17 cellular contexts compared by ENCODE assay signal in the genomic region with DNA sequence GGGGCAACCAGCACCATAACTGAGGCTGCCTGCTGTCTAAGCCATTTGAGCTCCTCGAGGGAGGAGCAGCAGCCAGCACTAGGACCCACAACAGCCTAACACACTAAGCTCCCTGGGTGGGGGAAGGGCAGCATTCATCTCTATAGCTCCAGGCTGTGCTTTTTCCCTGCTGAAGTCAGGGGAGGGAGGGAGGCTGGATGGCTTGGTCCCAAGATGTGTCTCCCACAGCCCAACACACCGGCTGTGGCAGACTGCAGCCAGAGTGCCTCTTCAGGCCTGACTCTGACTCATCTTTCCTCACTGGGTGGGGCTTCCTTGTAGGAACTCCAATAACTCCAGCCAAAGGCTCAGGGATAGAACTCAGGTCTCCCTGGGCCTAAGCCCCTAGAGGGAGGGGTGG.
A peak's percentile ranks its signal among the peaks of the same experiment; 100 is the strongest.
DNase-seq lines count a peak whose midpoint lies in the region; ATAC-seq and TF ChIP-seq lines count a peak whose summit lies in the region.
"Had no signal": no experiment of that assay in that cellular context is flagged by ENCODE, and none has a peak within 500 bp of the region (broad histone marks: within the 10 kb centered on the region; RNA-seq: fewer than 3 reads in every experiment).

No MANE protein-coding gene starts in this region.

- no peak overlapping the region for H2BK15ac ChIP-seq in neuronal stem cell (ENCODE audit: low read length)

- intact Hi-C loops in PC-3 (cut with micrococcal nuclease): no loop called here
- intact Hi-C loops in lower leg skin (cut with DNase I; ENCODE audit: low total_unique reads): no loop called here
- intact Hi-C loops in left ventricle myocardium inferior (cut with micrococcal nuclease): no loop called here

- no peak overlapping the region for H2BK5ac ChIP-seq in neuronal stem cell (ENCODE audit: low read length)

- H3K36me3 Mint-ChIP-seq in GM23338 (ENCODE audit: low read depth): peaks cover 36% of the 10 kb centered on the region
- H3K36me3 Mint-ChIP-seq: CD8-positive, alpha-beta memory T cell had no signal

- no peaks in the 10 kb centered on the region; the same call in 1 of the 2 replicates for H3K36me3 ChIP-seq in GM23338 (ENCODE audit: insufficient read depth)
- H3K36me3 ChIP-seq in PC-3 (ENCODE audit: low read depth, low read length): no peaks in the 10 kb centered on the region
- H3K36me3 ChIP-seq in neuronal stem cell (replicated peaks in 1 of 2; ENCODE audit: control insufficient read depth in 2 of 2, insufficient read depth in 2 of 2, low read length in 2 of 2): no peaks in the 10 kb centered on the region
- H3K36me3 ChIP-seq in left ventricle myocardium inferior: no peaks in the 10 kb centered on the region
- H3K36me3 ChIP-seq: BLaER1 treated with 17β-estradiol and CSF1 and Interleukin-3, amounts not matched to agents 10 nM and 100 nM had no signal

- no peak overlapping the region for H2BK120ac ChIP-seq in neuronal stem cell (ENCODE audit: low read depth, low read length)

- H3K9me3 ChIP-seq in PC-3 (ENCODE audit: low read length) (no peaks in the 10 kb centered on the region), neuronal stem cell (replicated peaks in 1 of 2; ENCODE audit: control insufficient read depth in 2 of 2, insufficient read depth in 1 of 2, low read depth in 1 of 2, low read length in 2 of 2) (no peaks in the 10 kb centered on the region), left ventricle myocardium inferior (replicated peaks) (peaks cover 44% of the 10 kb centered on the region)

- H3K4me1 ChIP-seq in GM23338 (ENCODE audit: insufficient read depth) (no peaks in the 10 kb centered on the region), PC-3 (ENCODE audit: insufficient read depth, low read length) (peaks cover 13% of the 10 kb centered on the region), foreskin keratinocyte (no peaks in the 10 kb centered on the region), neuronal stem cell (ENCODE audit: control insufficient read depth in 2 of 2, insufficient read depth in 1 of 2, low read depth in 1 of 2, low read length in 2 of 2) (no peaks in the 10 kb centered on the region), left ventricle myocardium inferior (no peaks in the 10 kb centered on the region)

- no peak overlapping the region for H2AFZ ChIP-seq in GM23338
- peak overlapping the region; percentile 39 for H2AFZ ChIP-seq in PC-3 (ENCODE audit: low read length)
- no peak overlapping the region for H2AFZ ChIP-seq in neuronal stem cell (ENCODE audit: low read length)
- H2AFZ ChIP-seq: PC-9 had no signal

- H3K4ac ChIP-seq in neuronal stem cell (ENCODE audit: low read length): no peak overlapping the region

- H4K8ac ChIP-seq in neuronal stem cell (ENCODE audit: low read depth, low read length): no peak overlapping the region

- CTCF ChIA-PET in PC-3 (lab: Charles Lee): no interaction called here

- no peak overlapping the region for H3K23ac ChIP-seq in neuronal stem cell (ENCODE audit: low read depth, low read length, poor library complexity)

- TF ChIP-seq CTCF in GM23338 (conservative IDR thresholded peaks at IDR 0.05; ENCODE audit: low read depth in 2 of 2) (no peak), PC-3 (conservative IDR thresholded peaks at IDR 0.05; ENCODE audit: low read depth, low read length) (no peak), foreskin keratinocyte (conservative IDR thresholded peaks at IDR 0.05) (no peak), lower leg skin (IDR thresholded peaks at IDR 0.05) (no peak), left ventricle myocardium inferior (IDR thresholded peaks at IDR 0.05; ENCODE audit: borderline replicate concordance) (no peak)

- H4K20me1 ChIP-seq in GM23338 (replicated peaks; ENCODE audit: insufficient read depth): no peaks in the 10 kb centered on the region
- no peaks in the 10 kb centered on the region for H4K20me1 ChIP-seq in PC-3 (ENCODE audit: low read length)
- H4K20me1 ChIP-seq: BLaER1 treated with 17β-estradiol and CSF1 and Interleukin-3, amounts not matched to agents 10 nM and 100 nM had no signal

- H3K27ac Mint-ChIP-seq in GM23338: no peak overlapping the region
- H3K27ac Mint-ChIP-seq: CD8-positive, alpha-beta memory T cell had no signal

- peaks cover 3% of the 10 kb centered on the region; the same call in 1 of the 3 replicates for H3K4me1 Mint-ChIP-seq in GM23338
- H3K4me1 Mint-ChIP-seq: CD8-positive, alpha-beta memory T cell had no signal

- no CpG with 5 or more reads among the region's 2 CpGs for WGBS in neuronal stem cell (ENCODE audit: extremely low coverage in 2 of 2, insufficient read length in 2 of 2, insufficient replicate concordance in 1 of 2), 2 donors
- 36 to 42% methylated on average over 2 of the region's 2 CpGs for WGBS in lower leg skin, 2 donors

- H3K9ac ChIP-seq in PC-3 (ENCODE audit: low read length) (no peak overlapping the region), neuronal stem cell (ENCODE audit: low read depth, low read length, poor library complexity) (no peak overlapping the region)
- H3K9ac ChIP-seq: BLaER1 treated with 17β-estradiol and CSF1 and Interleukin-3, amounts not matched to agents 10 nM and 100 nM had no signal

- H3K9me2 ChIP-seq in GM23338 (ENCODE audit: insufficient read depth) (peaks cover 3% of the 10 kb centered on the region; the same call in 1 of the 2 replicates), PC-3 (replicated peaks; ENCODE audit: low read length) (no peaks in the 10 kb centered on the region)

- H3K4me2 ChIP-seq in GM23338: no peak overlapping the region
- peak overlapping the region; percentile 32; the same call in 1 of the 2 replicates for H3K4me2 ChIP-seq in PC-3 (ENCODE audit: low read length)
- H3K4me2 ChIP-seq in neuronal stem cell (ENCODE audit: insufficient read depth, low read length, poor library complexity, severe bottlenecking): no peak overlapping the region
- H3K4me2 ChIP-seq: BLaER1 treated with 17β-estradiol and CSF1 and Interleukin-3, amounts not matched to agents 10 nM and 100 nM; PC-9 had no signal

- POLR2A ChIA-PET in PC-3 (lab: Charles Lee; ENCODE audit: unreplicated experiment): no interaction called here

- no TSS peak for BruUV-seq in PC-3 (replicated peaks; lab: Mats Ljungman, UMichigan)

- no peaks in the 10 kb centered on the region for H3K79me2 ChIP-seq in GM23338 (replicated peaks; ENCODE audit: insufficient read depth)
- no peaks in the 10 kb centered on the region for H3K79me2 ChIP-seq in PC-3 (ENCODE audit: low read length)

- no peak; the same call in 2 of the 3 replicates for ATAC-seq in GM23338
- ATAC-seq in PC-3: peak; percentile 49
- ATAC-seq in foreskin keratinocyte: peak; percentile 31

- no peak overlapping the region for H3K18ac ChIP-seq in neuronal stem cell (ENCODE audit: low read length)

- no peak overlapping the region for H2AK5ac ChIP-seq in neuronal stem cell (ENCODE audit: low read depth, low read length)

- H4K91ac ChIP-seq in neuronal stem cell (ENCODE audit: low read depth, low read length, poor library complexity): no peak overlapping the region

- no peaks in the 10 kb centered on the region for H3K79me1 ChIP-seq in neuronal stem cell (ENCODE audit: low read depth, low read length)

- no peaks in the 10 kb centered on the region for H3K27me3 ChIP-seq in GM23338 (ENCODE audit: insufficient read depth)
- H3K27me3 ChIP-seq in PC-3 (ENCODE audit: low read length): no peaks in the 10 kb centered on the region
- peaks cover 4% of the 10 kb centered on the region for H3K27me3 ChIP-seq in foreskin keratinocyte
- no peaks in the 10 kb centered on the region for H3K27me3 ChIP-seq in neuronal stem cell (ENCODE audit: control insufficient read depth in 3 of 3, insufficient read depth in 3 of 3, low read depth in 1 of 3, low read length in 3 of 3)
- peaks cover 24% of the 10 kb centered on the region for H3K27me3 ChIP-seq in left ventricle myocardium inferior (ENCODE audit: low read depth)
- H3K27me3 ChIP-seq: BLaER1 treated with 17β-estradiol and CSF1 and Interleukin-3, amounts not matched to agents 10 nM and 100 nM had no signal

- H3K9me3 Mint-ChIP-seq in GM23338: peaks cover 57% of the 10 kb centered on the region

- peak overlapping the region; percentile 4 for H3K14ac ChIP-seq in neuronal stem cell (ENCODE audit: low read length)

- H3K27ac ChIP-seq in GM23338 (ENCODE audit: low read depth) (no peak overlapping the region), PC-3 (ENCODE audit: low read length) (no peak overlapping the region), foreskin keratinocyte (no peak overlapping the region), neuronal stem cell (replicated peaks; ENCODE audit: low read length) (no peak overlapping the region), left ventricle myocardium inferior (replicated peaks) (no peak overlapping the region)
- H3K27ac ChIP-seq: BLaER1 treated with 17β-estradiol and CSF1 and Interleukin-3, amounts not matched to agents 10 nM and 100 nM; PC-9; RWPE1 had no signal

- peak; percentile 3 for DNase-seq in GM23338 (ENCODE audit: low spot score)
- DNase-seq in PC-3: peak; percentile 81
- DNase-seq in foreskin keratinocyte: peak; percentile 26 to 49
- DNase-seq in neuronal stem cell (ENCODE audit: low spot score): no peak
- DNase-seq in H4 (ENCODE audit: low spot score): no peak
- no peak for DNase-seq in lower leg skin (ENCODE audit: low spot score in 2 of 2)
- no peak for DNase-seq in left ventricle myocardium inferior
- DNase-seq: CD8-positive, alpha-beta memory T cell; HCEC 1CT; MV-4-11; NCI-H1694 treated with DMSO at 0.1 percent for 48 hours; NCI-H510A; NCI-H748 treated with DMSO at 0.1 percent for 48 hours; PC-9; SIG-M5 had no signal

- H3F3A ChIP-seq in GM23338 (replicated peaks; ENCODE audit: low read depth): no peaks in the 10 kb centered on the region
- no peaks in the 10 kb centered on the region for H3F3A ChIP-seq in PC-3 (ENCODE audit: low read length, unreplicated experiment)

- no peak for TF ChIP-seq POLR2A in lower leg skin (IDR thresholded peaks at IDR 0.05)

- H2BK12ac ChIP-seq in neuronal stem cell (ENCODE audit: low read length): no peak overlapping the region

- H3K27me3 Mint-ChIP-seq in GM23338 (ENCODE audit: insufficient read depth, low read depth, poor library complexity): peaks cover 3% of the 10 kb centered on the region

- H3K4me3 Mint-ChIP-seq in GM23338: no peak overlapping the region
- H3K4me3 Mint-ChIP-seq: CD8-positive, alpha-beta memory T cell had no signal

- no peak overlapping the region for H3K4me3 ChIP-seq in GM23338
- no peak overlapping the region for H3K4me3 ChIP-seq in PC-3 (ENCODE audit: low read length)
- H3K4me3 ChIP-seq in neuronal stem cell (ENCODE audit: low read length in 2 of 2): no peak overlapping the region
- H3K4me3 ChIP-seq in lower leg skin (ENCODE audit: low read depth, poor library complexity, severe bottlenecking): no peak overlapping the region
- no peak overlapping the region for H3K4me3 ChIP-seq in left ventricle myocardium inferior
- H3K4me3 ChIP-seq: BLaER1 treated with 17β-estradiol and CSF1 and Interleukin-3, amounts not matched to agents 10 nM and 100 nM; PC-9 had no signal

TF ChIP-seq in GM23338, 12 proteins besides CTCF, POLR2A, EP300 and RAD21 (continues in another document):
- no peak for TF ChIP-seq STAT1 (IDR thresholded peaks at IDR 0.05; ENCODE audit: unreplicated experiment)

Comparison
In these comparisons a context has a peak if more than half of its experiments do, and no peak if none do; other contexts are left out.
1. DNase-seq: peak in GM23338 (single experiment), PC-3 (single experiment) and foreskin keratinocyte (2 of 2); none in neuronal stem cell (single experiment), H4 (single experiment), lower leg skin (0 of 2) and left ventricle myocardium inferior (single experiment).